22 cellular contexts compared by ENCODE assay signal in the genomic region with DNA sequence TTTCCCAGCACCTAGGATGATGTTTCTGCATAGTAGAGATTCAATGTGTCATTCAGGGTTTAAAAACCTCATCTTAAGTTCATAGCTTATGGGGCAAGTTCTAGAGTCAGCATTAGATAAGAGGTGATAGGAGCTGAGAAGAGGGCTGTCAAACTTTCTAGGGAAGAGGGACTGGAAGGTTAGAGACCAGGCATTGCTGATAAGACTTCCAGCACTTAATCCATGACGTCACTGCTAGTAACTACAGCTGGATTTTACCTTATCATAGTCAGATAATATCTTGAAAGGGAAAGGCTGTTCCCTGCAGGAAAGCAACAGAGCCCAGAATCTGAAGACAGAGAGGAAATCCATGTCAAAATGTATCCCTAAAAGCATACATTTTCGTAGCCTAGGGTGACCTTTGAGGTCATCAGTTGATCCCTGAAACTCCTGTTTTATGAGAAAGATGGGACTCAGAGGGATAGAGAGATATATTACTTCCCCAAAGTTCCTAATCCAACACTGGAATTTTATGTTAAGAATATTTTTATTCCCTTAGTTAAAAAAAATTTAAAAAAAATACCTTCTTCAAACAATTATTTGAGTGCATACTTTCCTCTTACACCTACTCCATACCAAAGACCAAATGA. TPM values are rescaled to one million over a fixed set of nuclear protein-coding genes. Genes with fewer than 3 reads are reported as not detected.
DNase-seq lines count a peak whose midpoint lies in the region; ATAC-seq, FAIRE-seq and TF ChIP-seq lines count a peak whose summit lies in the region.
"Had no signal": no experiment of that assay in that cellular context is flagged by ENCODE, and none has a peak within 500 bp of the region (broad histone marks: within the 10 kb centered on the region; RNA-seq: fewer than 3 reads in every experiment).

No MANE protein-coding gene starts in this region.

- RAD21 ChIA-PET in GM12878 (lab: Charles Lee; ENCODE audit: unreplicated experiment) = interaction anchor here (1.2 to 6.4 kb wide), 3 partner anchors 27 to 123 kb away, joined by 3 to 41 read pairs (median 28); no protein-coding TSS in a partner anchor

- no peak overlapping the region for H3K27ac ChIP-seq in GM12878 (ENCODE audit: control insufficient read depth, insufficient read depth)
- no peak overlapping the region for H3K27ac ChIP-seq in liver (ENCODE audit: low read depth in 1 of 2, low read length in 2 of 2)
- H3K27ac ChIP-seq: BLaER1, Peyer's patch had no signal

- CTCF ChIA-PET in GM12878 (lab: Yijun Ruan, JAX) = interaction anchor here (0.7 to 8.1 kb wide), 13 partner anchors 10 to 179 kb away, joined by 3 to 111 read pairs (median 4); no protein-coding TSS in a partner anchor

- no peak overlapping the region for H3K4me2 ChIP-seq in GM12878 (ENCODE audit: control insufficient read depth, insufficient read depth)
- H3K4me2 ChIP-seq: BLaER1 had no signal

- peaks cover 12% of the 10 kb centered on the region; the same call in 1 of the 2 replicates for H3K36me3 Mint-ChIP-seq in HFFc6 (ENCODE audit: low read depth)

- no peaks in the 10 kb centered on the region for H3K9me3 ChIP-seq in GM12878 (replicated peaks; ENCODE audit: control insufficient read depth, insufficient read depth, low read length)
- no peaks in the 10 kb centered on the region for H3K9me3 ChIP-seq in liver (ENCODE audit: control insufficient read depth in 4 of 4, low read length in 3 of 4)
- H3K9me3 ChIP-seq: BLaER1, Peyer's patch had no signal

- H2AFZ ChIP-seq in GM12878 (ENCODE audit: control insufficient read depth, low read depth, low read length) = no peak overlapping the region

- H3K36me3 ChIP-seq in GM12878 (ENCODE audit: control insufficient read depth in 2 of 2, insufficient read depth in 2 of 2, low read length in 1 of 2) (no peaks in the 10 kb centered on the region), liver (ENCODE audit: control insufficient read depth in 4 of 4, insufficient read depth in 3 of 4, low read depth in 1 of 4, low read length in 3 of 4) (no peaks in the 10 kb centered on the region)
- H3K36me3 ChIP-seq: BLaER1, Peyer's patch had no signal

- peaks cover 48% of the 10 kb centered on the region for H3K4me1 Mint-ChIP-seq in HFFc6 (ENCODE audit: low read depth)

- no peak for TF ChIP-seq RAD21 in GM12878 (IDR thresholded peaks at IDR 0.05; ENCODE audit: insufficient read depth, low read depth, low read length)
- TF ChIP-seq RAD21 in liver (IDR thresholded peaks at IDR 0.05) = no peak

- intact Hi-C loops in GM12878 (cut with micrococcal nuclease; ENCODE audit: unreplicated experiment) = loop anchor here (5.0 to 10.0 kb wide), 3 partner anchors 122 to 1010 kb away; no protein-coding TSS in a partner anchor

- DNase-seq in ELF-1 (ENCODE audit: low read depth, low spot score) = peak; percentile 12
- DNase-seq in NCI-H226 = peak; percentile 81
- no peak for DNase-seq in GM12878 (ENCODE audit: low read depth, low spot score)
- no peak for DNase-seq in NCI-H2171 treated with DMSO at 0.1 percent for 48 hours (lab: John Stamatoyannopoulos, UW)
- no peak for DNase-seq in HFFc6
- DNase-seq in NCI-H2107 (lab: John Stamatoyannopoulos, UW) = no peak
- DNase-seq: CD4-positive, alpha-beta T cell; DMS153; KBM-7; NCI-H1092; NCI-H1436 treated with DMSO at 0.1 percent for 48 hours; NCI-H1930; NCI-H345; NCI-H524; NCI-H774; NK-92 treated with Interleukin-12 subunit alpha and Interleukin-12 subunit beta, amount 100 ng/mL, for 24 hours; Peyer's patch had no signal

- no peak overlapping the region for H3K27ac Mint-ChIP-seq in HFFc6
- H3K27ac Mint-ChIP-seq: CD4-positive, alpha-beta T cell had no signal

- peaks cover 2% of the 10 kb centered on the region; the same call in 1 of the 2 replicates for H3K27me3 Mint-ChIP-seq in HFFc6 (ENCODE audit: insufficient read depth)

- SMC1A ChIA-PET in GM12878 (lab: Charles Lee; ENCODE audit: uncharacterized antibody, unreplicated experiment) = interaction anchor here (1.5 to 6.7 kb wide), 3 partner anchors 19 to 563 kb away, joined by 4 to 40 read pairs (median 7); no protein-coding TSS in a partner anchor

- H3K4me3 ChIP-seq in GM12878 (no peak overlapping the region), liver (ENCODE audit: low read depth in 1 of 3, low read length in 3 of 3) (no peak overlapping the region)
- H3K4me3 ChIP-seq: BLaER1, Peyer's patch had no signal

- ATAC-seq in GM12878 = no peak
- no peak for ATAC-seq in GM21619 (IDR thresholded peaks at IDR 0.05; ENCODE audit: unreplicated experiment)

- H3K27me3 ChIP-seq in GM12878 (replicated peaks in 1 of 2; ENCODE audit: control insufficient read depth in 2 of 2, insufficient read depth in 2 of 2, low read length in 1 of 2) (peaks cover 0 to 13% of the 10 kb centered on the region in 2 experiments), liver (ENCODE audit: control insufficient read depth in 4 of 4, insufficient read depth in 4 of 4, low read length in 3 of 4) (no peaks in the 10 kb centered on the region)
- H3K27me3 ChIP-seq: Peyer's patch had no signal

- in situ Hi-C loops in GM12878 (cut with MboI) = loop anchor here (5.0 kb wide), 1 partner anchor 117 kb away; no protein-coding TSS in a partner anchor

- no peak overlapping the region for H3K4me3 Mint-ChIP-seq in HFFc6
- H3K4me3 Mint-ChIP-seq: CD4-positive, alpha-beta T cell had no signal

- H3K9ac ChIP-seq in GM12878 (ENCODE audit: control insufficient read depth, insufficient read depth, low read length) (no peak overlapping the region), liver (ENCODE audit: low read depth in 1 of 2, low read length in 2 of 2) (no peak overlapping the region)
- H3K9ac ChIP-seq: BLaER1 had no signal

- no peaks in the 10 kb centered on the region for H4K20me1 ChIP-seq in GM12878 (ENCODE audit: control insufficient read depth, insufficient read depth)
- H4K20me1 ChIP-seq: BLaER1 had no signal

- no peak for TF ChIP-seq POLR2A in GM12878 (IDR thresholded peaks at IDR 0.05; ENCODE audit: low read depth, low read length)

- BruUV-seq in GM12878 (replicated peaks; lab: Mats Ljungman, UMichigan) = no TSS peak

- TF ChIP-seq CTCF in GM12878 (IDR thresholded peaks at IDR 0.05 in 2 of 3, conservative IDR thresholded peaks at IDR 0.05 in 1 of 3; ENCODE audit: control insufficient read depth in 2 of 3, extremely low read depth in 1 of 3, insufficient read depth in 1 of 3, low read depth in 3 of 3, low read length in 3 of 3) (no peak), liver (IDR thresholded peaks at IDR 0.05; ENCODE audit: low read depth, low read length, missing input control) (no peak), HFFc6 (IDR thresholded peaks at IDR 0.05) (no peak)

- no peak for TF ChIP-seq EP300 in GM12878 (IDR thresholded peaks at IDR 0.05; ENCODE audit: borderline replicate concordance in 1 of 2, control insufficient read depth in 1 of 2, low read depth in 2 of 2, low read length in 2 of 2)

- 0% methylated on average over 2 of the region's 2 CpGs for WGBS in GM12878 (ENCODE audit: insufficient coverage, insufficient replicate concordance, low lambda C conversion rate, missing lambda C conversion rate)
- 42% methylated on average over 2 of the region's 2 CpGs for WGBS in liver

- H3K4me1 ChIP-seq in GM12878 (ENCODE audit: control insufficient read depth, insufficient read depth, low read length) (peaks cover 12% of the 10 kb centered on the region), liver (ENCODE audit: control insufficient read depth in 4 of 4, insufficient read depth in 4 of 4, low read length in 3 of 4) (peaks cover 0 to 8% (median 6%) of the 10 kb centered on the region in 4 donors)

- no peaks in the 10 kb centered on the region for H3K79me2 ChIP-seq in GM12878 (ENCODE audit: control insufficient read depth, insufficient read depth, low read length)

- no peaks in the 10 kb centered on the region for H3K9me3 Mint-ChIP-seq in HFFc6
- H3K9me3 Mint-ChIP-seq: CD4-positive, alpha-beta T cell had no signal

- FAIRE-seq in GM12878 (lab: Jason Lieb, UNC) = no peak
- FAIRE-seq: G401.6, GM19239 had no signal

- POLR2A ChIA-PET in GM12878 (lab: Charles Lee) = no interaction called here

RNA-seq across cellular contexts. Expression of a gene that starts 3.3 kb away (rescaled TPM):
- 0.20 and 0.38 TPM in 2 replicates for total RNA-seq in GM12878 (2013; cell fraction: nucleolus; rRNA removed)
- total RNA-seq in GM12878 (2014; rRNA removed) = 0.05 and 0.11 TPM in 2 replicates
- not detected in 2 replicates for total RNA-seq in GM12878 (2014; rRNA removed; fragmentation: Illumina TruSeq; extraction: Trizol)
- 0.21 and 0.77 TPM in 2 replicates for total RNA-seq in GM12878 (2021)
- polyA plus RNA-seq in GM12878 (2011; ENCODE audit: low read depth) = not detected
- polyA plus RNA-seq in GM12878 (2011; rRNA removed) = 0.04 and 0.10 TPM in 2 replicates
- 0.12 TPM in 1 of 2 replicates, not detected in the other for polyA plus RNA-seq in GM12878 (2011; cell fraction: cytosol; rRNA removed)
- 0.03 and 0.06 TPM in 2 replicates for polyA plus RNA-seq in GM12878 (2011; cell fraction: nucleus; rRNA removed)
- polyA plus RNA-seq in GM12878 (2012) = 0.06 TPM in 1 of 2 replicates, not detected in the other
- polyA plus RNA-seq in GM12878 (2014; fragmentation: Illumina TruSeq; extraction: Trizol) = 0.01 TPM in 1 of 2 replicates, not detected in the other
- polyA plus RNA-seq in GM12878 (2014; fragmentation: Nextera tagmentation; extraction: Ambion mirVana) = under 1 TPM; 0.02 to 0.05 TPM
- 0.40 TPM in 1 of 2 replicates, not detected in the other for polyA plus RNA-seq in GM12878 (2014; rRNA removed)
- polyA plus RNA-seq in GM12878 (2016; fragmentation: Nextera tagmentation; extraction: Ambion mirVana) = under 1 TPM; 0.05 to 0.19 TPM
- 0.15 and 0.31 TPM in 2 replicates for polyA minus RNA-seq in GM12878 (2011; rRNA and poly(A)+ RNA removed)
- not detected in 2 replicates for polyA minus RNA-seq in GM12878 (2011; cell fraction: cytosol; rRNA and poly(A)+ RNA removed)
- polyA minus RNA-seq in GM12878 (2011; cell fraction: nucleus; rRNA and poly(A)+ RNA removed) = 0.29 and 0.36 TPM in 2 replicates
- 10 to 100 TPM in 1 of 2 donors, 1 to 10 TPM in 1; 8.5 to 58.0 TPM for total RNA-seq in liver
- polyA plus RNA-seq in liver = 10 to 100 TPM; 11.1 to 18.1 TPM
- 100 to 1,000 TPM in 2 of 6 experiments, 10 to 100 TPM in 4; 85.0 to 112 (median 95.9) TPM for total RNA-seq in HFFc6 (2021; fragmentation: NEBNext Ultra II Directional; extraction: Animal tissue kit (Norgen Biotek cat#: 25700))

RNA-seq across cellular contexts. Expression of a gene that starts 34.7 kb away (rescaled TPM):
- total RNA-seq in GM12878 (2013; cell fraction: nucleolus; rRNA removed) = 47.7 and 58.3 TPM in 2 replicates
- 12.9 and 13.2 TPM in 2 replicates for total RNA-seq in GM12878 (2014; rRNA removed)
- total RNA-seq in GM12878 (2014; rRNA removed; fragmentation: Illumina TruSeq; extraction: Trizol) = 18.4 and 21.1 TPM in 2 replicates
- total RNA-seq in GM12878 (2021) = 15.2 and 15.5 TPM in 2 replicates
- 10.7 TPM for polyA plus RNA-seq in GM12878 (2011; ENCODE audit: low read depth)
- 40.3 and 57.9 TPM in 2 replicates for polyA plus RNA-seq in GM12878 (2011; rRNA removed)
- 12.5 and 13.1 TPM in 2 replicates for polyA plus RNA-seq in GM12878 (2011; cell fraction: cytosol; rRNA removed)
- polyA plus RNA-seq in GM12878 (2011; cell fraction: nucleus; rRNA removed) = 23.3 and 27.5 TPM in 2 replicates
- 15.1 and 15.7 TPM in 2 replicates for polyA plus RNA-seq in GM12878 (2012)
- 24.7 and 28.0 TPM in 2 replicates for polyA plus RNA-seq in GM12878 (2014; fragmentation: Illumina TruSeq; extraction: Trizol)
- polyA plus RNA-seq in GM12878 (2014; fragmentation: Nextera tagmentation; extraction: Ambion mirVana) = 10 to 100 TPM; 44.3 to 60.8 TPM
- polyA plus RNA-seq in GM12878 (2014; rRNA removed) = 9.8 and 12.1 TPM in 2 replicates
- polyA plus RNA-seq in GM12878 (2016; fragmentation: Nextera tagmentation; extraction: Ambion mirVana) = 10 to 100 TPM; 33.0 to 41.1 TPM
- 29.3 and 49.2 TPM in 2 replicates for polyA minus RNA-seq in GM12878 (2011; rRNA and poly(A)+ RNA removed)
- 6.7 and 13.0 TPM in 2 replicates for polyA minus RNA-seq in GM12878 (2011; cell fraction: cytosol; rRNA and poly(A)+ RNA removed)
- polyA minus RNA-seq in GM12878 (2011; cell fraction: nucleus; rRNA and poly(A)+ RNA removed) = 26.7 and 28.2 TPM in 2 replicates
- total RNA-seq in liver = 10 to 100 TPM in 1 of 2 donors, 1 to 10 TPM in 1; 10.0 to 14.0 TPM
- polyA plus RNA-seq in liver = 10 to 100 TPM in 1 of 2 donors, 1 to 10 TPM in 1; 3.8 to 11.9 TPM
- 10 to 100 TPM in 5 of 6 experiments, 1 to 10 TPM in 1; 9.8 to 15.0 (median 12.7) TPM for total RNA-seq in HFFc6 (2021; fragmentation: NEBNext Ultra II Directional; extraction: Animal tissue kit (Norgen Biotek cat#: 25700))

Comparison
In these comparisons a context has a peak if more than half of its experiments do, and no peak if none do; other contexts are left out.
1. DNase-seq: peak in ELF-1 (single experiment) and NCI-H226 (single experiment); none in GM12878 (single experiment), NCI-H2171 treated with DMSO at 0.1 percent for 48 hours (single experiment), HFFc6 (single experiment) and NCI-H2107 (single experiment).
2. RNA of a gene that starts 3.3 kb away (total RNA-seq): 85.0 to 112 TPM in HFFc6 and 8.5 to 58.0 TPM in liver; 0.05 to 0.77 TPM in GM12878; every median in the first group is over 4 times any median in the second.